ENCODE assay signal across 8 cellular contexts in the genomic region with DNA sequence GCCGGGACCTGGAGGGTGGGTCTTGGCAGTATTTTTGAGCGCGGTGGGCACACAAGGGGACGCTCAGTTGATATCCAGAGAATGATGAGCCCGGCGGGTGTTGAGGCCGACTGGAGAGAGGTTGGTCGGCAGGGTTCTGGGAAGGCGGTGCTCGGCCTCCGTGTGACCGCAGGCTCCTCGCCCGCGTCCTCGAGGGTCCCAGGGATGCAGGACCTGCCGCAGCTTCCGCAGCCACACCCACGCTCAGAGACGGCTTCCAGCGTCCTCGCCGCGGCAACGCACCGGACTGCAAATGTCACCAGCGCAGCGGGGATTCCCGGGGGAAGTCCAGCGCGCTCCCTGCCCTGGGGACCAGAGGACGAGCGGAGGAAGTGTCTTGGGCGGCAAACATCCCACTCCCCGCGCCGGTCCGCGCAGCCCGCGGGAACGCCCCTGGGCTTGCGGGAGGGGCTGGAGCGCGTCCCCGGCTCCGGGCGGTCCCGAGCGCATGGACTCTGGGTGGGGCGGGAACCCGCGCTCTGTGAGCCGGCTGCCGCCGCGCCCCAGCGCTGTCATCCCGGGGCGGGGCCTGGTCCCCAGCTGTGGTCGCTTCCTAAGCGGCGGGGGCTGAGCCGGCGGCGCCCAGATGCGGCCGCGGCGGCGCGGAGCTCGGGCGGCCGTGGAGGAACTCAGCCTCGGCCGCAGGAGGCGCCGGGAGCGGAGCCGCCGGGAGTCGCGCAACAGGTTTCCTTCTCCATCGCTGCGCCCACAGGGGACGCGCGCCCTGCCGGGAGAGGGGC. TPM values are rescaled to one million over a fixed set of nuclear protein-coding genes. Genes with fewer than 3 reads are reported as not detected.
A peak's percentile ranks its signal among the peaks of the same experiment; 100 is the strongest.
DNase-seq lines count a peak whose midpoint lies in the region; ATAC-seq, FAIRE-seq and TF ChIP-seq lines count a peak whose summit lies in the region.

A gene (plus strand): TSS at position 624 of the 779 bp plus-strand sequence. CDS start 36,111 bp downstream, outside the sequence.

- no peaks in the 10 kb centered on the region; a peak in 1 of 7 replicates for H3K4me1 ChIP-seq in H1 (replicated peaks in 1 of 4; ENCODE audit: control insufficient read depth in 3 of 4, insufficient read depth in 4 of 4, low read length in 3 of 4)

- peaks cover 7% of the 10 kb centered on the region for H3K27me3 Mint-ChIP-seq in activated CD4-positive, alpha-beta memory T cell treated with anti-CD3 and anti-CD28 coated beads, Interleukin-2, amount 10 ng/mL, durations not matched to agents 7 days and 5 days
- H3K27me3 Mint-ChIP-seq in mesothelial cell of epicardium (ENCODE audit: low read depth), result peaks cover 51% of the 10 kb centered on the region

- H4K91ac ChIP-seq in H1 (replicated peaks; ENCODE audit: insufficient read length, low read length), result no peak within 1 kb of the TSS

- H2BK120ac ChIP-seq in H1 (replicated peaks; ENCODE audit: low read depth, low read length), result no peak within 1 kb of the TSS

- peak within 1 kb of the TSS; percentile 99 for H3K27ac Mint-ChIP-seq in activated CD4-positive, alpha-beta memory T cell treated with anti-CD3 and anti-CD28 coated beads, Interleukin-2, amount 10 ng/mL, durations not matched to agents 7 days and 5 days
- peak within 1 kb of the TSS; percentile 90 for H3K27ac Mint-ChIP-seq in mesothelial cell of epicardium

- CTCF ChIA-PET in activated CD4-positive, alpha-beta memory T cell treated with anti-CD3 and anti-CD28 coated beads, Interleukin-2, amount 10 ng/mL, durations not matched to agents 7 days and 5 days (lab: Charles Lee), result interaction anchor here (0.8 to 1.8 kb wide), 3 partner anchors 54 to 86 kb away, joined by 4 to 5 read pairs (median 5); a partner anchor contains a TSS
- CTCF ChIA-PET in H1 (lab: Charles Lee; ENCODE audit: partially characterized antibody), result interaction anchor here (1.0 kb wide), 1 partner anchor 9 kb away, joined by 3 read pairs; no protein-coding TSS in a partner anchor

- H3K23me2 ChIP-seq in H1 (ENCODE audit: low read depth, low read length), result peaks cover 6% of the 10 kb centered on the region; the same call in 1 of the 2 replicates

- H3K14ac ChIP-seq in H1 (ENCODE audit: insufficient read length), result no peak within 1 kb of the TSS

- peaks cover 1 to 30% (median 23%) of the 10 kb centered on the region in 4 experiments for H3K27me3 ChIP-seq in H1 (replicated peaks in 1 of 4; ENCODE audit: control insufficient read depth in 3 of 4, extremely low read depth in 1 of 4, insufficient read depth in 3 of 4, low read length in 3 of 4)

- peaks cover 37% of the 10 kb centered on the region for H3K36me3 Mint-ChIP-seq in activated CD4-positive, alpha-beta memory T cell treated with anti-CD3 and anti-CD28 coated beads, Interleukin-2, amount 10 ng/mL, durations not matched to agents 7 days and 5 days (ENCODE audit: low read depth)
- no peaks in the 10 kb centered on the region for H3K36me3 Mint-ChIP-seq in mesothelial cell of epicardium

- H3K4ac ChIP-seq in H1 (replicated peaks; ENCODE audit: insufficient read length, low read depth, low read length), result no peak within 1 kb of the TSS

- DNase-seq in NCI-H345 (lab: John Stamatoyannopoulos, UW) (peak; percentile 67), H1 (ENCODE audit: low read depth in 1 of 2, low spot score in 2 of 2) (peak; percentile 10 to 80), mesothelial cell of epicardium (ENCODE audit: low spot score in 2 of 2, unreplicated experiment in 2 of 2) (peak; percentile 35 to 73), NCI-H2107 (lab: John Stamatoyannopoulos, UW) (no peak)
- DNase-seq in activated CD4-positive, alpha-beta memory T cell treated with anti-CD3 and anti-CD28 coated beads, Interleukin-2, amount 10 ng/mL, durations not matched to agents 7 days and 5 days, result peak; percentile 85
- peak; percentile 38 to 41 for DNase-seq in stimulated activated CD8-positive, alpha-beta memory T cell treated with anti-CD3 and anti-CD28 coated beads, Interleukin-2, amount 100 ng/mL, for 1 hour (ENCODE audit: low read depth in 2 of 2)

- 1% methylated on average over 72 of the region's 90 CpGs; no CpG with 5 or more reads in 1 of the 2 experiments for WGBS in H1 (ENCODE audit: extremely low coverage in 1 of 2, insufficient coverage in 1 of 2, insufficient read length in 1 of 2, insufficient replicate concordance in 2 of 2, low coverage in 1 of 2, low lambda C conversion rate in 2 of 2, missing lambda C conversion rate in 1 of 2), 2 experiments

- no peak for FAIRE-seq in H1 (lab: Jason Lieb, UNC)

- POLR2A ChIA-PET in activated CD4-positive, alpha-beta memory T cell treated with anti-CD3 and anti-CD28 coated beads, Interleukin-2, amount 10 ng/mL, durations not matched to agents 7 days and 5 days (lab: Charles Lee), result interaction anchor here (1.0 to 3.4 kb wide), 20 partner anchors 9 to 1265 kb away, joined by 3 to 29 read pairs (median 6); a partner anchor contains a TSS
- POLR2A ChIA-PET in H1 (lab: Charles Lee; ENCODE audit: partially characterized antibody), result no interaction called here

- no peak for TF ChIP-seq RAD21 in H1 (IDR thresholded peaks at IDR 0.05 in 1 of 2, conservative IDR thresholded peaks at IDR 0.05 in 1 of 2; ENCODE audit: low read depth in 2 of 2, low read length in 2 of 2)

- TF ChIP-seq EP300 in H1 (IDR thresholded peaks at IDR 0.05; ENCODE audit: borderline replicate concordance in 1 of 2, low read depth in 2 of 2, low read length in 2 of 2), result no peak

- H3K79me2 ChIP-seq in H1 (ENCODE audit: control insufficient read depth in 1 of 2, insufficient read depth in 2 of 2, low read length in 2 of 2), result no peaks in the 10 kb centered on the region

- ATAC-seq in HG02884 (IDR thresholded peaks at IDR 0.05; ENCODE audit: unreplicated experiment), result peak; percentile 62

- no peaks in the 10 kb centered on the region for H3K9me3 Mint-ChIP-seq in activated CD4-positive, alpha-beta memory T cell treated with anti-CD3 and anti-CD28 coated beads, Interleukin-2, amount 10 ng/mL, durations not matched to agents 7 days and 5 days
- H3K9me3 Mint-ChIP-seq in mesothelial cell of epicardium, result no peaks in the 10 kb centered on the region

- H2AK5ac ChIP-seq in H1 (ENCODE audit: low read depth, low read length), result no peak within 1 kb of the TSS

- H3K36me3 ChIP-seq in H1 (ENCODE audit: control insufficient read depth in 2 of 4, insufficient read depth in 4 of 4, low read length in 3 of 4), result no peaks in the 10 kb centered on the region

- peak within 1 kb of the TSS in 1 of 4 experiments; percentile 27; a peak in 1 of 7 replicates for H3K9ac ChIP-seq in H1 (replicated peaks in 1 of 4; ENCODE audit: extremely low read depth in 1 of 4, low read depth in 3 of 4, low read length in 3 of 4)

- no peak within 1 kb of the TSS for H2BK15ac ChIP-seq in H1 (ENCODE audit: low read length)

- H2BK5ac ChIP-seq in H1 (ENCODE audit: low read depth, low read length), result no peak within 1 kb of the TSS

- no peaks in the 10 kb centered on the region for H4K20me1 ChIP-seq in H1 (replicated peaks in 1 of 2; ENCODE audit: control insufficient read depth in 1 of 2, insufficient read depth in 2 of 2, low read length in 2 of 2)

- no peak within 1 kb of the TSS for H3K27ac ChIP-seq in H1 (ENCODE audit: low read depth, low read length)

- no peak within 1 kb of the TSS for H3K56ac ChIP-seq in H1 (replicated peaks; ENCODE audit: insufficient read length, low read depth, low read length)

- TF ChIP-seq CTCF in H1 (IDR thresholded peaks at IDR 0.05; ENCODE audit: control extremely low read depth in 1 of 3, insufficient read depth in 1 of 3, low read depth in 1 of 3, low read length in 3 of 3) (no peak), mesothelial cell of epicardium (IDR thresholded peaks at IDR 0.05; ENCODE audit: unreplicated experiment) (no peak)

- peaks cover 45% of the 10 kb centered on the region for H3K4me1 Mint-ChIP-seq in activated CD4-positive, alpha-beta memory T cell treated with anti-CD3 and anti-CD28 coated beads, Interleukin-2, amount 10 ng/mL, durations not matched to agents 7 days and 5 days
- peaks cover 19% of the 10 kb centered on the region for H3K4me1 Mint-ChIP-seq in mesothelial cell of epicardium

- no peak within 1 kb of the TSS for H4K5ac ChIP-seq in H1 (ENCODE audit: insufficient read length, low read depth, low read length)

- H2BK12ac ChIP-seq in H1 (ENCODE audit: low read depth, low read length), result peak within 1 kb of the TSS; percentile 33; the same call in 1 of the 2 replicates

- peak within 1 kb of the TSS; percentile 14; the same call in 1 of the 2 replicates for H2AFZ ChIP-seq in H1 (ENCODE audit: low read length)

- H3K4me3 ChIP-seq in H1 (ENCODE audit: extremely low read depth in 1 of 4, insufficient read depth in 2 of 4, low read depth in 3 of 4, low read length in 4 of 4), result peak within 1 kb of the TSS; percentile 66 to 87 (median 77)

- no peak within 1 kb of the TSS for H3K23ac ChIP-seq in H1 (ENCODE audit: insufficient read length)

- peak within 1 kb of the TSS; percentile 66 to 94 for H3K4me2 ChIP-seq in H1 (ENCODE audit: insufficient read depth in 1 of 2, low read depth in 2 of 2, low read length in 2 of 2)

- no peak within 1 kb of the TSS for H4K8ac ChIP-seq in H1 (ENCODE audit: extremely low read depth, insufficient read depth, low read length)

- H3K18ac ChIP-seq in H1 (ENCODE audit: extremely low read depth, low read length), result no peak within 1 kb of the TSS

- no peaks in the 10 kb centered on the region for H3K79me1 ChIP-seq in H1 (ENCODE audit: low read depth, low read length)

- peak within 1 kb of the TSS; percentile 89 for H3K4me3 Mint-ChIP-seq in activated CD4-positive, alpha-beta memory T cell treated with anti-CD3 and anti-CD28 coated beads, Interleukin-2, amount 10 ng/mL, durations not matched to agents 7 days and 5 days
- H3K4me3 Mint-ChIP-seq in mesothelial cell of epicardium, result peak within 1 kb of the TSS; percentile 83

- no peaks in the 10 kb centered on the region for H3K9me3 ChIP-seq in H1 (ENCODE audit: insufficient read depth in 2 of 2, low read depth in 1 of 2, low read length in 1 of 2)

- no peak within 1 kb of the TSS for H2BK20ac ChIP-seq in H1 (ENCODE audit: low read length)

- TF ChIP-seq POLR2A in GM18526 (IDR thresholded peaks at IDR 0.05; ENCODE audit: extremely low read depth, insufficient read length) (peak; percentile 81), H1 (IDR thresholded peaks at IDR 0.05; ENCODE audit: control extremely low read depth in 1 of 2, low read depth in 2 of 2, low read length in 2 of 2) (no peak)

RNA-seq across cellular contexts. Expression of the gene that starts here (rescaled TPM):
- 10 to 100 TPM; 23.8 to 25.0 TPM for total RNA-seq in activated CD4-positive, alpha-beta memory T cell treated with anti-CD3 and anti-CD28 coated beads, Interleukin-2, amount 10 ng/mL, durations not matched to agents 7 days and 5 days
- total RNA-seq in H1 (2021; fragmentation: NEBNext Ultra II Directional; extraction: Animal tissue kit (Norgen Biotek cat#: 25700)), result 0.21 and 0.34 TPM in 2 replicates
- polyA plus RNA-seq in H1 (2011; rRNA removed), result 0.15 and 0.20 TPM in 2 replicates
- 0.19 TPM for polyA plus RNA-seq in H1 (2011; cell fraction: cytosol; rRNA removed)
- 0.23 TPM for polyA plus RNA-seq in H1 (2011; cell fraction: nucleus; rRNA removed)
- polyA plus RNA-seq in H1 (2012, experiment 1 of 2), result 0.08 to 0.24 TPM (median 0.09 TPM) in 3 of 4 replicates, not detected in the other
- not detected for polyA plus RNA-seq in H1 (2012, experiment 2 of 2)
- polyA plus RNA-seq in H1 (2013, experiment 1 of 2), result 0.10 TPM
- 0.07 TPM for polyA plus RNA-seq in H1 (2013, experiment 2 of 2)
- 0.27 TPM in 1 of 2 replicates, not detected in the other for polyA minus RNA-seq in H1 (2011; rRNA and poly(A)+ RNA removed)
- polyA minus RNA-seq in H1 (2011; cell fraction: cytosol; rRNA and poly(A)+ RNA removed), result not detected
- not detected for polyA minus RNA-seq in H1 (2011; cell fraction: nucleus; rRNA and poly(A)+ RNA removed)
- 4.5 to 4.9 TPM (median 4.6 TPM) in 3 replicates for total RNA-seq in mesothelial cell of epicardium

Comparison
In these comparisons a context has a peak if more than half of its experiments do, and no peak if none do; other contexts are left out.
1. Peak in DNase-seq, H3K4me3 ChIP-seq and H3K4me2 ChIP-seq in H1; RNA of the gene not detected or under 1 TPM.